In the genomic region with DNA sequence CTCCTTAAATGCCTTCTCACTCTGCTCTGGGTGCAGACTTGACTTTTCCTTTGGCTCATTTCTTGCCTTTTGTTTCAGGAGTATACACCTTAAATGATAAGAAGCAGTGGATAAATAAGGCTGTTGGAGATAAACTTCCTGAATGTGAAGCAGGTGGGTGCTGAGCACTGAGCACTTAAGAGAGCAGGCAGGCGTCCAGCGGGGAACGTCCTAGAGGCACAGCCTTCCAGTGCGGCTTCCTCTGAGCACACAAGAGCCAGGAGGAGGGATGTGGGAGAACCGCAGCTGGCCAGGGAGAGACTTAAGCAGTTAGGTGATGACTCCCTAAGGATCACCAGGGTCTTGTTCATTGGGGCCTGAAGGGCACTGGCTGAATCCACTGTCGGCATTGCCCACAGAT, we compare ENCODE assay signal across 3 cellular contexts. TPM values are rescaled to one million over a fixed set of nuclear protein-coding genes. Genes with fewer than 3 reads are reported as not detected.
"Had no signal": no experiment of that assay in that cellular context is flagged by ENCODE, and none has a peak within 500 bp of the region (broad histone marks: within the 10 kb centered on the region; RNA-seq: fewer than 3 reads in every experiment).

No MANE protein-coding gene starts in this region.

RNA-seq across cellular contexts. Expression of a gene that starts 12.0 kb away (rescaled TPM):
- total RNA-seq: K562, M059J, SJCRH30 had no signal

RNA-seq across cellular contexts. Expression of a gene that starts 20.8 kb away (rescaled TPM):
- total RNA-seq: M059J, SJCRH30 had no signal
